In genomic region chr7:16649196-16649595, GRCh38 we compare ENCODE assay signal across 1 cellular context.
TF ChIP-seq lines count a peak whose summit lies in the region.

No MANE protein-coding gene starts in this region.

TF ChIP-seq in GM23338, 12 proteins besides CTCF, POLR2A, EP300 and RAD21 (continued from another document):
- TF ChIP-seq REST (IDR thresholded peaks at IDR 0.05; ENCODE audit: unreplicated experiment) (no peak), ZNF462 (CRISPR knock-in tag; IDR thresholded peaks at IDR 0.05) (no peak)
TF ChIP-seq in GM23338: peak in this region for 0.
